In the genomic region with DNA sequence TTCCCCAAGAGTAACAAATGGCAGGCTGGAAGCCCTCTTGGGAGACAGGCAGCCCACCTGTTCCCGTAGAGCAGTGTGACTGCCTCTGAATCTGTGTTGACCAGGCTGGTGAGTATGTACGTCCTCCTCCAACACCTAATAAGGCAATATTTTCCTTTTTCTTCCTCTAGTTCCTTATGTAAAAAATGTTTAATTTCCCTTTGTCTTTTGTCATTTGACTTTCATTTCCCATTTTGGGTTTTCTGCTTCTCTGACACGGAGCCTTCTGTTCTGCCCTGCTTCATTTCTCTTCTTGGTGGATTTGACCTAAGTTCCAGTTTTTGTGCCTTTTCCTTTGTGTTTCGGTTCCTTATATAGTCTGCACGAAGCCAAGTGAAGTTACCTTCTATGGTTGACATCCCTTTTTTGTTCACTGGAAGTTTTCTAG, we compare ENCODE assay signal across 18 cellular contexts.
DNase-seq lines count a peak whose midpoint lies in the region; ATAC-seq and TF ChIP-seq lines count a peak whose summit lies in the region.
"Had no signal": no experiment of that assay in that cellular context is flagged by ENCODE, and none has a peak within 500 bp of the region (broad histone marks: within the 10 kb centered on the region; RNA-seq: fewer than 3 reads in every experiment).

No MANE protein-coding gene starts in this region.

- intact Hi-C loops in heart right ventricle (cut with DNase I) = no loop called here

- H3K4me3 Mint-ChIP-seq in stimulated activated memory B cell treated with anti-CD40 and anti-IgM and Interleukin-4, amounts not matched to agents 10 μg/mL and 1 μg/mL and 100 μg/mL, for 72 hours = no peak overlapping the region
- H3K4me3 Mint-ChIP-seq: activated CD8-positive, alpha-beta T cell treated with anti-CD3 and anti-CD28 coated beads, Interleukin-2, amount 10 ng/mL, durations not matched to agents 7 days and 5 days; activated naive CD4-positive, alpha-beta T cell treated with anti-CD3 and anti-CD28 coated beads, Interleukin-2, amount 10 ng/mL, durations not matched to agents 7 days and 5 days; activated T-cell treated with anti-CD3 and anti-CD28 coated beads, Interleukin-2, amount 50 U/mL, for 4 hours had no signal

- no peaks in the 10 kb centered on the region for H3K79me2 ChIP-seq in OCI-LY3 (ENCODE audit: low read length)

- DNase-seq in NCI-H2171 treated with DMSO at 0.1 percent for 48 hours (lab: John Stamatoyannopoulos, UW) (peak; percentile 33), NCI-H2171 (lab: John Stamatoyannopoulos, UW) (no peak), heart right ventricle (no peak), T-helper 1 cell (no peak), iPS-NIHi11 (ENCODE audit: low spot score) (no peak)
- DNase-seq: activated CD8-positive, alpha-beta T cell treated with anti-CD3 and anti-CD28 coated beads, Interleukin-2, amount 10 ng/mL, durations not matched to agents 7 days and 5 days; activated naive CD4-positive, alpha-beta T cell treated with anti-CD3 and anti-CD28 coated beads, Interleukin-2, amount 10 ng/mL, durations not matched to agents 7 days and 5 days; activated T-cell treated with anti-CD3 and anti-CD28 coated beads, Interleukin-2, amount 50 U/mL, for 4 hours; glutamatergic neuron; HCEC 1CT; NCI-H1930; NCI-H510A; stimulated activated CD4-positive, alpha-beta T cell treated with anti-CD3 and anti-CD28 coated beads, Interleukin-2, amount 100 ng/mL, for 48 hours had no signal

- H3K27me3 Mint-ChIP-seq in stimulated activated memory B cell treated with anti-CD40 and anti-IgM and Interleukin-4, amounts not matched to agents 10 μg/mL and 1 μg/mL and 100 μg/mL, for 72 hours = no peaks in the 10 kb centered on the region

- H2AFZ ChIP-seq in OCI-LY3 (ENCODE audit: low read depth, low read length) = no peak overlapping the region; the same call in 1 of the 2 replicates

- H3K4me1 Mint-ChIP-seq in stimulated activated memory B cell treated with anti-CD40 and anti-IgM and Interleukin-4, amounts not matched to agents 10 μg/mL and 1 μg/mL and 100 μg/mL, for 72 hours = peaks cover 13% of the 10 kb centered on the region
- H3K4me1 Mint-ChIP-seq: activated naive CD4-positive, alpha-beta T cell treated with anti-CD3 and anti-CD28 coated beads, Interleukin-2, amount 10 ng/mL, durations not matched to agents 7 days and 5 days had no signal

- H3K4me2 ChIP-seq in OCI-LY3 (ENCODE audit: low read length) = peak overlapping the region; percentile 70

- H3K4me1 ChIP-seq in OCI-LY3 (ENCODE audit: low read length) (peaks cover 26% of the 10 kb centered on the region), heart right ventricle (peaks cover 0 to 13% (median 0%) of the 10 kb centered on the region in 9 donors)

- H3K27ac ChIP-seq in OCI-LY3 (ENCODE audit: low read length) (peak overlapping the region; percentile 6; the same call in 1 of the 2 replicates), heart right ventricle (peak overlapping the region in 1 of 10 donors; percentile 83)
- H3K27ac ChIP-seq: 22Rv1 had no signal

- no peak overlapping the region for H3K9ac ChIP-seq in OCI-LY3 (ENCODE audit: low read length)

- H3K4me3 ChIP-seq in OCI-LY3 (ENCODE audit: low read length) (peak overlapping the region; percentile 36), heart right ventricle (no peak overlapping the region)

- H3K27me3 ChIP-seq in OCI-LY3 (ENCODE audit: low read depth, low read length) (no peaks in the 10 kb centered on the region), heart right ventricle (no peaks in the 10 kb centered on the region)

- no peaks in the 10 kb centered on the region for H3K36me3 Mint-ChIP-seq in stimulated activated memory B cell treated with anti-CD40 and anti-IgM and Interleukin-4, amounts not matched to agents 10 μg/mL and 1 μg/mL and 100 μg/mL, for 72 hours
- H3K36me3 Mint-ChIP-seq: activated naive CD4-positive, alpha-beta T cell treated with anti-CD3 and anti-CD28 coated beads, Interleukin-2, amount 10 ng/mL, durations not matched to agents 7 days and 5 days; IgD-negative memory B cell had no signal

- WGBS in heart right ventricle, 2 donors = 82 to 84% methylated on average over 5 of the region's 5 CpGs

- no peak for TF ChIP-seq CTCF in OCI-LY3 (IDR thresholded peaks at IDR 0.05; ENCODE audit: low read depth, low read length)
- TF ChIP-seq CTCF in heart right ventricle (IDR thresholded peaks at IDR 0.05) = no peak

- no peaks in the 10 kb centered on the region for H4K20me1 ChIP-seq in OCI-LY3 (ENCODE audit: insufficient read depth, low read length)

- H3K9me3 Mint-ChIP-seq in stimulated activated memory B cell treated with anti-CD40 and anti-IgM and Interleukin-4, amounts not matched to agents 10 μg/mL and 1 μg/mL and 100 μg/mL, for 72 hours = no peaks in the 10 kb centered on the region
- H3K9me3 Mint-ChIP-seq: activated naive CD4-positive, alpha-beta T cell treated with anti-CD3 and anti-CD28 coated beads, Interleukin-2, amount 10 ng/mL, durations not matched to agents 7 days and 5 days; activated T-cell treated with anti-CD3 and anti-CD28 coated beads, Interleukin-2, amount 50 U/mL, for 4 hours; IgD-negative memory B cell had no signal

- ATAC-seq in heart right ventricle = peak in 7 of 8 donors; percentile 55 to 78 (median 69)
- ATAC-seq in stimulated activated memory B cell treated with anti-CD40 and anti-IgM and Interleukin-4, amounts not matched to agents 10 μg/mL and 1 μg/mL and 100 μg/mL, for 72 hours = peak; percentile 93
- ATAC-seq in GM21447 (IDR thresholded peaks at IDR 0.05; ENCODE audit: unreplicated experiment) = no peak
- ATAC-seq: activated CD8-positive, alpha-beta T cell treated with anti-CD3 and anti-CD28 coated beads, Interleukin-2, amount 10 ng/mL, durations not matched to agents 7 days and 5 days; activated T-cell treated with anti-CD3 and anti-CD28 coated beads, Interleukin-2, amount 50 U/mL, for 4 hours had no signal

- H3K36me3 ChIP-seq in OCI-LY3 (replicated peaks; ENCODE audit: low read depth, low read length) (no peaks in the 10 kb centered on the region), heart right ventricle (no peaks in the 10 kb centered on the region)

- peak overlapping the region; percentile 6 for H3K27ac Mint-ChIP-seq in stimulated activated memory B cell treated with anti-CD40 and anti-IgM and Interleukin-4, amounts not matched to agents 10 μg/mL and 1 μg/mL and 100 μg/mL, for 72 hours
- H3K27ac Mint-ChIP-seq: activated CD8-positive, alpha-beta T cell treated with anti-CD3 and anti-CD28 coated beads, Interleukin-2, amount 10 ng/mL, durations not matched to agents 7 days and 5 days; activated naive CD4-positive, alpha-beta T cell treated with anti-CD3 and anti-CD28 coated beads, Interleukin-2, amount 10 ng/mL, durations not matched to agents 7 days and 5 days; IgD-negative memory B cell had no signal

- peaks cover 3% of the 10 kb centered on the region; the same call in 1 of the 2 replicates for H3K9me3 ChIP-seq in OCI-LY3 (ENCODE audit: insufficient read depth, low read length)
- peaks cover 0 to 7% (median 0%) of the 10 kb centered on the region in 11 donors for H3K9me3 ChIP-seq in heart right ventricle
